Comparison of ENCODE assay signal across 8 cellular contexts in genomic region chr7:79176859-79177477, GRCh38.
DNase-seq lines count a peak whose midpoint lies in the region; ATAC-seq, FAIRE-seq and TF ChIP-seq lines count a peak whose summit lies in the region.

No MANE protein-coding gene starts in this region.

- CTCF ChIA-PET in A549 (lab: Yijun Ruan, JAX), result interaction anchor here (0.6 to 1.8 kb wide), 10 partner anchors 9 to 1156 kb away, joined by 3 to 12 read pairs (median 3); no protein-coding TSS in a partner anchor

- TF ChIP-seq CTCF in A549 (IDR thresholded peaks at IDR 0.05), result peak; percentile 68
- TF ChIP-seq CTCF in GM20000 (IDR thresholded peaks at IDR 0.05; ENCODE audit: extremely low read depth, missing control alignments), result no peak

- no peak overlapping the region for H3K4me3 ChIP-seq in A549
- H3K4me3 ChIP-seq in skeletal muscle satellite cell (ENCODE audit: low read length), result no peak overlapping the region

- POLR2A ChIA-PET in A549 (lab: Yijun Ruan, JAX), result interaction anchor here (0.6 kb wide), 1 partner anchor 1156 kb away, joined by 3 read pairs; no protein-coding TSS in a partner anchor

- H3K4me2 ChIP-seq in A549 (peak overlapping the region; percentile 41), skeletal muscle satellite cell (ENCODE audit: low read length) (peak overlapping the region; percentile 44)

- ATAC-seq in A549, result peak; percentile 70 to 78; a peak in 3 of 6 replicates
- peak; percentile 86 for ATAC-seq in GM18907 (IDR thresholded peaks at IDR 0.05; ENCODE audit: unreplicated experiment)

- DNase-seq in A549 (ENCODE audit: low read depth in 1 of 2, low spot score in 1 of 2) (peak; percentile 5 to 55), NCI-H128 (lab: John Stamatoyannopoulos, UW; ENCODE audit: unreplicated experiment) (peak; percentile 31), SW480 (ENCODE audit: low spot score) (peak; percentile 76), glomerular visceral epithelial cell (ENCODE audit: extremely low spot score) (peak; percentile 23), GM20000 (ENCODE audit: low spot score) (no peak)
- DNase-seq in activated CD8-positive, alpha-beta memory T cell treated with anti-CD3 and anti-CD28 coated beads for 24 hours, result no peak

- no peaks in the 10 kb centered on the region for H3K36me3 ChIP-seq in skeletal muscle satellite cell (ENCODE audit: insufficient read depth, low read length)

- no peak for TF ChIP-seq POLR2A in A549 (IDR thresholded peaks at IDR 0.05; ENCODE audit: low read length)

- TF ChIP-seq RAD21 in A549 (conservative IDR thresholded peaks at IDR 0.05 in 1 of 2, IDR thresholded peaks at IDR 0.05 in 1 of 2), result peak; percentile 77 to 83

- H3K4me1 ChIP-seq in A549, result no peaks in the 10 kb centered on the region
- H3K4me1 ChIP-seq in skeletal muscle satellite cell (ENCODE audit: control insufficient read depth, insufficient read depth, low read length), result peaks cover 4% of the 10 kb centered on the region

- H3K9me3 ChIP-seq in A549, result no peaks in the 10 kb centered on the region
- H3K9me3 ChIP-seq in skeletal muscle satellite cell (replicated peaks; ENCODE audit: low read length), result no peaks in the 10 kb centered on the region

- no peak overlapping the region for H3K9ac ChIP-seq in skeletal muscle satellite cell (ENCODE audit: low read depth, low read length)

- WGBS in A549 (ENCODE audit: missing lambda C conversion rate), result 5% methylated on average over 8 of the region's 8 CpGs

- no peak for TF ChIP-seq EP300 in A549 (IDR thresholded peaks at IDR 0.05)

- FAIRE-seq in A549 (lab: Jason Lieb, UNC), result peak; percentile 92

- no peaks in the 10 kb centered on the region for H3K27me3 ChIP-seq in skeletal muscle satellite cell (ENCODE audit: control insufficient read depth, insufficient read depth, low read length)

- no peak overlapping the region for H3K27ac ChIP-seq in A549

TF ChIP-seq in A549, 52 proteins besides CTCF, POLR2A, EP300 and RAD21:
- TF ChIP-seq SMC3 (IDR thresholded peaks at IDR 0.05) (peak; percentile 78), CBX8 (IDR thresholded peaks at IDR 0.05) (no peak), ATOH8 (CRISPR knock-in tag; IDR thresholded peaks at IDR 0.05; ENCODE audit: low read depth) (no peak)

Comparison
In these comparisons a context has a peak if more than half of its experiments do, and no peak if none do; other contexts are left out.
1. DNase-seq: peak in A549 (2 of 2), NCI-H128 (single experiment), SW480 (single experiment) and glomerular visceral epithelial cell (single experiment); none in activated CD8-positive, alpha-beta memory T cell treated with anti-CD3 and anti-CD28 coated beads for 24 hours (single experiment) and GM20000 (single experiment).